Comparison of ENCODE assay signal across 8 cellular contexts in the genomic region with DNA sequence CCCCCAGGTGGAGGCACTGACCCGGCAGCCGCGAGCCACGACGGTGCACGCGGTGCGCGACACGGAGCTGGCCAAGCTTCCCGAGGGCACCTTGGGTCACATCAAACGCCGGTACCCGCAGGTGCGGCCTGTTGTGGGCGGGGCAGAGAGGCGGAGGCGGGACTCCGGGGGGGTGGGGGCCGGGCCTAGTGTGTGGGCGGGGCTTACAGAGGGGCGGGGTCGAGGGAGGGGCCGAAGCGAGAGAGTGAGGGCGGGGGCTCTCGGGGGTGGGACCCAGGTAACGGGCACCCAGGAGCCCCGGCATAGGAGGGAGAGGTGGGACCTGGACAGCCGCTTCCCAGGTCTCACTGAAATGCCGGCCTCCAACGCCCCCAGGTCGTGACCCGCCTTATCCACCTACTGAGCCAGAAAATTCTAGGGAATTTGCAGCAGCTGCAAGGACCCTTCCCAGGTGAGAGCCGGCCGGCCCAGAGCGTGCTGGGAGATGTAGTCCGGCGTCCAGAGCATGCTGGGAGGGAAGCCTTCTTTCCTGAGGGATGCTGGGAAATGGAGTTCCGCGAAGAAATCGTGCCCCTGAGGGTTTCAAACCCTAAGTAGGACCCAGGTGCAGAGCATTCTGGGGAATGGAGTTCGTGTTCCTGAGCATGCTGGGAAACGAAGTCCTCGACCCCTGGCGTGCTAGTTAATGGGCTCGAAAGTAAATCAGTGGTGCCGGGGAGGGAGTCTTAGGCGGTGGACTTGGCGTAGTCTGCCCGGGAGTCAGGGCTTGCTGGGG. TPM values are rescaled to one million over a fixed set of nuclear protein-coding genes. Genes with fewer than 3 reads are reported as not detected.
DNase-seq lines count a peak whose midpoint lies in the region; ATAC-seq, FAIRE-seq and TF ChIP-seq lines count a peak whose summit lies in the region.

No MANE protein-coding gene starts in this region.

- H3K4me3 Mint-ChIP-seq in T-helper 17 cell, result no peak overlapping the region

- peak; percentile 22 for DNase-seq in activated gamma-delta T cell treated with Interleukin-2 at 50 U/mL for 16 hours
- DNase-seq in activated gamma-delta T cell (lab: John Stamatoyannopoulos, UW), result no peak
- DNase-seq in T-helper 17 cell, result no peak
- no peak for DNase-seq in esophagus muscularis mucosa (ENCODE audit: extremely low spot score)
- DNase-seq in middle frontal gyrus (ENCODE audit: extremely low spot score, low spot score), result peak; percentile 62
- DNase-seq in urothelium cell line (ENCODE audit: low spot score), result peak; percentile 45

- H3K27me3 Mint-ChIP-seq in T-helper 17 cell, result no peaks in the 10 kb centered on the region

- H3K36me3 ChIP-seq in esophagus muscularis mucosa, result peaks cover 35 to 74% (median 54%) of the 10 kb centered on the region in 4 donors

- peaks cover 4% of the 10 kb centered on the region for H3K36me3 Mint-ChIP-seq in T-helper 17 cell (ENCODE audit: low read depth)

- H3K27ac ChIP-seq in esophagus muscularis mucosa (replicated peaks in 1 of 4), result peak overlapping the region; percentile 18 to 65 (median 48)

- no peak for TF ChIP-seq EP300 in esophagus muscularis mucosa (IDR thresholded peaks at IDR 0.05)

- intact Hi-C loops in esophagus muscularis mucosa (cut with DNase I), result no loop called here

- no peaks in the 10 kb centered on the region for H3K4me1 Mint-ChIP-seq in T-helper 17 cell

- TF ChIP-seq POLR2A in esophagus muscularis mucosa (IDR thresholded peaks at IDR 0.05; ENCODE audit: low read depth), result no peak

- H3K27ac Mint-ChIP-seq in T-helper 17 cell, result no peak overlapping the region

- peak in 1 of 3 experiments; percentile 8 for TF ChIP-seq CTCF in esophagus muscularis mucosa (IDR thresholded peaks at IDR 0.05)

- ATAC-seq in T-helper 17 cell, result peak; percentile 85
- no peak for ATAC-seq in HG03095 (IDR thresholded peaks at IDR 0.05; ENCODE audit: unreplicated experiment)
- no peak for ATAC-seq in HG03520 (IDR thresholded peaks at IDR 0.05; ENCODE audit: unreplicated experiment)

- peaks cover 5 to 15% (median 13%) of the 10 kb centered on the region in 4 donors for H3K4me1 ChIP-seq in esophagus muscularis mucosa

- no peak for FAIRE-seq in urothelium cell line (lab: Jason Lieb, UNC)

- no peaks in the 10 kb centered on the region for H3K27me3 ChIP-seq in esophagus muscularis mucosa

- H3K9me3 ChIP-seq in T-helper 17 cell (ENCODE audit: control insufficient read depth, low read length, poor library complexity, severe bottlenecking), result no peaks in the 10 kb centered on the region
- no peaks in the 10 kb centered on the region for H3K9me3 ChIP-seq in esophagus muscularis mucosa

- peak overlapping the region; percentile 27 to 46 (median 36) for H3K4me3 ChIP-seq in esophagus muscularis mucosa

- WGBS in esophagus muscularis mucosa, result 20% methylated on average over 20 of the region's 51 CpGs

RNA-seq across cellular contexts. Expression of a gene that starts 15.7 kb away (rescaled TPM):
- total RNA-seq in T-helper 17 cell (10 to 100 TPM; 95.1 to 97.2 TPM), esophagus muscularis mucosa (100 to 1,000 TPM in 2 of 4 donors, 10 to 100 TPM in 2; 58.1 to 156 (median 85.7) TPM)

RNA-seq across cellular contexts. Expression of a gene that starts 28.8 kb away (rescaled TPM):
- 10 to 100 TPM; 11.4 to 17.0 TPM for total RNA-seq in T-helper 17 cell
- total RNA-seq in esophagus muscularis mucosa, result 10 to 100 TPM; 11.3 to 20.7 (median 14.4) TPM

RNA-seq across cellular contexts. Expression of a gene that starts 35.3 kb away (rescaled TPM):
- 1 to 10 TPM; 4.1 to 5.1 TPM for total RNA-seq in T-helper 17 cell
- total RNA-seq in esophagus muscularis mucosa, result 100 to 1,000 TPM in 3 of 4 donors, 10 to 100 TPM in 1; 95.4 to 168 (median 137) TPM

RNA-seq across cellular contexts. Expression of a gene that starts 44.5 kb away (rescaled TPM):
- total RNA-seq in T-helper 17 cell (under 1 TPM; 0.12 to 0.44 TPM), esophagus muscularis mucosa (under 1 TPM; 0.11 to 0.42 (median 0.18) TPM)

Comparison
In these comparisons a context has a peak if more than half of its experiments do, and no peak if none do; other contexts are left out.
1. DNase-seq: peak in activated gamma-delta T cell treated with Interleukin-2 at 50 U/mL for 16 hours (single experiment), middle frontal gyrus (single experiment) and urothelium cell line (single experiment); none in activated gamma-delta T cell (single experiment), T-helper 17 cell (0 of 3) and esophagus muscularis mucosa (single experiment).
2. RNA of a gene that starts 35.3 kb away (total RNA-seq): 95.4 to 168 TPM in esophagus muscularis mucosa; 4.1 to 5.1 TPM in T-helper 17 cell; every median in the first group is over 10 times any median in the second.